Comparison of ENCODE assay signal across 10 cellular contexts in the genomic region with DNA sequence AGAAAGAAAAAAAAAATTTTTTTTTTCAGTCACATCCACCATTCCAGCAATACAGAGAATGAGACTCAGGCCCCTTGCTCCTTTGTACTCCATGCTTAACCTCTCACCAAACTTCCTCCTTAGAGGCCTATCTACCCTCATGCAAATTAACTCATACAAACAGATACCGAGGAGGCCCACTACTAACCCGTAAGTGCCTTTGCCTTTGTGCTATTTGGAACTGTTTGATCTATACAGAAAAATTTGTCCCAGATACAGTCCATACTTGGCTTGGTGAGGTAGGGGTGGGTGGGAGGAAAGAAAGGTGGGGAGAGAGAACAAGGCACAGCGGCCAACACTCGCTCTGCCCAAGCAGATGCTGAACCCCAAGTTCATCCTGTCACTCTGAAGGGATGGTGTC.
DNase-seq lines count a peak whose midpoint lies in the region; ATAC-seq and TF ChIP-seq lines count a peak whose summit lies in the region.
"Had no signal": no experiment of that assay in that cellular context is flagged by ENCODE, and none has a peak within 500 bp of the region (broad histone marks: within the 10 kb centered on the region; RNA-seq: fewer than 3 reads in every experiment).

No MANE protein-coding gene starts in this region.

- H3K4me1 ChIP-seq in HCT116 (ENCODE audit: control insufficient read depth in 1 of 2, insufficient read depth in 2 of 2, low read length in 2 of 2): peaks cover 77 to 93% of the 10 kb centered on the region in 2 experiments
- H3K4me1 ChIP-seq in mucosa of stomach (ENCODE audit: control insufficient read depth, insufficient read depth, low read length): peaks cover 53% of the 10 kb centered on the region
- peaks cover 16% of the 10 kb centered on the region for H3K4me1 ChIP-seq in vagina
- H3K4me1 ChIP-seq in prostate gland (replicated peaks): no peaks in the 10 kb centered on the region
- H3K4me1 ChIP-seq in heart left ventricle: peaks cover 0 to 39% (median 6%) of the 10 kb centered on the region in 12 donors

- TF ChIP-seq POLR2A in HCT116 (IDR thresholded peaks at IDR 0.05; ENCODE audit: borderline replicate concordance, extremely low read depth, insufficient read depth, insufficient read length): no peak
- TF ChIP-seq POLR2A in vagina (IDR thresholded peaks at IDR 0.05): no peak
- no peak for TF ChIP-seq POLR2A in prostate gland (IDR thresholded peaks at IDR 0.05)
- TF ChIP-seq POLR2A in heart left ventricle (IDR thresholded peaks at IDR 0.05): no peak

- H3K9me2 ChIP-seq in HCT116 (ENCODE audit: insufficient read depth): no peaks in the 10 kb centered on the region

- no peaks in the 10 kb centered on the region for H4K20me1 ChIP-seq in HCT116 (ENCODE audit: insufficient read depth)

- H3K9me3 ChIP-seq in HCT116 (ENCODE audit: control insufficient read depth in 1 of 2, insufficient read depth in 1 of 2, low read depth in 1 of 2, low read length in 2 of 2): no peaks in the 10 kb centered on the region
- H3K9me3 ChIP-seq in mucosa of stomach (ENCODE audit: control insufficient read depth, low read length): no peaks in the 10 kb centered on the region
- H3K9me3 ChIP-seq in vagina: no peaks in the 10 kb centered on the region
- H3K9me3 ChIP-seq in prostate gland: no peaks in the 10 kb centered on the region
- H3K9me3 ChIP-seq in heart left ventricle: no peaks in the 10 kb centered on the region

- POLR2A ChIA-PET in HCT116 (lab: Charles Lee): interaction anchor here (1.4 to 26.1 kb wide), 4 partner anchors 12 to 102 kb away, joined by 3 to 438 read pairs (median 96); a partner anchor contains a TSS

- TF ChIP-seq CTCF in HCT116 (IDR thresholded peaks at IDR 0.05 in 2 of 3, conservative IDR thresholded peaks at IDR 0.05 in 1 of 3; ENCODE audit: borderline replicate concordance in 1 of 3, insufficient read depth in 1 of 3, low read depth in 2 of 3, low read length in 2 of 3): no peak
- TF ChIP-seq CTCF in vagina (IDR thresholded peaks at IDR 0.05): no peak
- no peak for TF ChIP-seq CTCF in prostate gland (IDR thresholded peaks at IDR 0.05)
- TF ChIP-seq CTCF in heart left ventricle (IDR thresholded peaks at IDR 0.05): no peak

- H3K27me3 ChIP-seq in HCT116 (ENCODE audit: insufficient read depth, low read length) (no peaks in the 10 kb centered on the region), mucosa of stomach (ENCODE audit: control insufficient read depth, insufficient read depth, low read length) (no peaks in the 10 kb centered on the region), vagina (no peaks in the 10 kb centered on the region), prostate gland (replicated peaks; ENCODE audit: insufficient read depth) (no peaks in the 10 kb centered on the region), heart left ventricle (no peaks in the 10 kb centered on the region)

- no peak overlapping the region for H2AFZ ChIP-seq in HCT116 (ENCODE audit: low read depth, low read length, poor library complexity, severe bottlenecking)

- CTCF ChIA-PET in HCT116 (lab: Charles Lee): interaction anchor here (2.4 kb wide), 1 partner anchor 56 kb away, joined by 14 read pairs; no protein-coding TSS in a partner anchor

- H3K4me2 ChIP-seq in HCT116 (ENCODE audit: low read length): peak overlapping the region; percentile 72

- BruUV-seq in HCT116 (replicated peaks; lab: Mats Ljungman, UMichigan): TSS peak; percentile 68

- intact Hi-C loops in HCT116 (cut with micrococcal nuclease): loop anchor here (1.0 to 10.0 kb wide), 5 partner anchors 11 to 125 kb away; no protein-coding TSS in a partner anchor
- intact Hi-C loops in vagina (cut with DNase I): no loop called here
- intact Hi-C loops in prostate gland (cut with DNase I): no loop called here
- intact Hi-C loops in heart left ventricle (cut with DNase I): loop anchor here in 1 of 10 donors (10.0 kb wide), 1 partner anchor 495 kb away; no protein-coding TSS in a partner anchor

- H3K36me3 ChIP-seq in HCT116 (ENCODE audit: control insufficient read depth in 1 of 2, insufficient read depth in 2 of 2, low read length in 2 of 2): no peaks in the 10 kb centered on the region
- H3K36me3 ChIP-seq in mucosa of stomach (ENCODE audit: control insufficient read depth, insufficient read depth, low read length): no peaks in the 10 kb centered on the region
- H3K36me3 ChIP-seq in vagina: no peaks in the 10 kb centered on the region
- no peaks in the 10 kb centered on the region for H3K36me3 ChIP-seq in prostate gland
- no peaks in the 10 kb centered on the region for H3K36me3 ChIP-seq in heart left ventricle

- RAD21 ChIA-PET in HCT116 (lab: Charles Lee; ENCODE audit: low non-redundant PET in 1 of 2, low total read pairs in 2 of 2, uncharacterized antibody in 2 of 2, unreplicated experiment in 2 of 2): interaction anchor here in 1 of 2 experiments (0.9 kb wide), 1 partner anchor 11 kb away, joined by 3 read pairs; no protein-coding TSS in a partner anchor

- peak overlapping the region in 1 of 2 experiments; percentile 21; a peak in 2 of 4 replicates for H3K4me3 ChIP-seq in HCT116 (replicated peaks in 1 of 2; ENCODE audit: low read depth in 1 of 2, low read length in 2 of 2)
- no peak overlapping the region for H3K4me3 ChIP-seq in mucosa of stomach (ENCODE audit: low read length)
- H3K4me3 ChIP-seq in vagina: no peak overlapping the region
- no peak overlapping the region for H3K4me3 ChIP-seq in prostate gland
- H3K4me3 ChIP-seq in heart left ventricle: no peak overlapping the region

- peak overlapping the region; percentile 95 for H3K27ac ChIP-seq in HCT116 (ENCODE audit: low read depth, low read length)
- no peak overlapping the region for H3K27ac ChIP-seq in vagina
- no peak overlapping the region for H3K27ac ChIP-seq in prostate gland
- H3K27ac ChIP-seq in heart left ventricle: no peak overlapping the region

- ATAC-seq in GM18511 (IDR thresholded peaks at IDR 0.05; ENCODE audit: unreplicated experiment): peak; percentile 26
- no peak for ATAC-seq in HCT116
- ATAC-seq in heart left ventricle: no peak
- ATAC-seq: activated T-helper 17 cell treated with anti-CD3 and anti-CD28 coated beads, Interleukin-2, amount 50 U/mL, for 72 hours; natural killer cell had no signal

- DNase-seq in HCT116 (ENCODE audit: low read depth, low spot score) (no peak), NOMO-1 treated with dmso at 0.1 percent for 144 hours (lab: John Stamatoyannopoulos, UW; ENCODE audit: unreplicated experiment) (peak; percentile 19), SIG-M5 (lab: John Stamatoyannopoulos, UW) (no peak), vagina (ENCODE audit: extremely low spot score in 2 of 2) (no peak), prostate gland (ENCODE audit: low spot score) (no peak), heart left ventricle (no peak)
- DNase-seq: natural killer cell had no signal

- no peaks in the 10 kb centered on the region for H3K79me2 ChIP-seq in HCT116 (ENCODE audit: insufficient read depth, low read length)

- H3K9ac ChIP-seq in HCT116 (ENCODE audit: low read length): peak overlapping the region; percentile 69
- H3K9ac ChIP-seq in mucosa of stomach (ENCODE audit: low read length): peak overlapping the region; percentile 25

- 91% methylated on average over 4 of the region's 4 CpGs for WGBS in prostate gland
- WGBS in heart left ventricle, 4 donors: 88 to 94% (median 92%) methylated on average over 4 of the region's 4 CpGs

- no peak for TF ChIP-seq RAD21 in HCT116 (IDR thresholded peaks at IDR 0.05; ENCODE audit: low read depth)

TF ChIP-seq in HCT116, 20 proteins besides CTCF, POLR2A, EP300 and RAD21 (continues in another document):
- TF ChIP-seq ELF1 (IDR thresholded peaks at IDR 0.05; ENCODE audit: borderline replicate concordance, low read depth) (no peak), EZH2 (IDR thresholded peaks at IDR 0.05) (no peak), YY1 (IDR thresholded peaks at IDR 0.05; ENCODE audit: extremely low read depth, insufficient replicate concordance, low read depth, low read length) (no peak), ZFX (IDR thresholded peaks at IDR 0.05) (no peak), EZH2phosphoT487 (IDR thresholded peaks at IDR 0.05; ENCODE audit: borderline replicate concordance) (no peak), CEBPB (IDR thresholded peaks at IDR 0.05; ENCODE audit: low read depth) (no peak), SRF (IDR thresholded peaks at IDR 0.05; ENCODE audit: low read depth) (no peak), JUND (IDR thresholded peaks at IDR 0.05) (no peak), TCF7L2 (IDR thresholded peaks at IDR 0.05; ENCODE audit: borderline replicate concordance, extremely low read depth, insufficient read depth, insufficient read length) (no peak), EGR1 (IDR thresholded peaks at IDR 0.05; ENCODE audit: low read depth) (no peak), SP1 (IDR thresholded peaks at IDR 0.05; ENCODE audit: low read depth) (no peak), POLR2AphosphoS5 (IDR thresholded peaks at IDR 0.05; ENCODE audit: low read depth, low read length) (no peak), SIN3A (IDR thresholded peaks at IDR 0.05; ENCODE audit: low read depth) (no peak), CBX3 (IDR thresholded peaks at IDR 0.05; ENCODE audit: low read depth) (no peak), ZNF274 (IDR thresholded peaks at IDR 0.05; ENCODE audit: low read depth, low read length) (no peak)
- TF ChIP-seq, protein P1, sequence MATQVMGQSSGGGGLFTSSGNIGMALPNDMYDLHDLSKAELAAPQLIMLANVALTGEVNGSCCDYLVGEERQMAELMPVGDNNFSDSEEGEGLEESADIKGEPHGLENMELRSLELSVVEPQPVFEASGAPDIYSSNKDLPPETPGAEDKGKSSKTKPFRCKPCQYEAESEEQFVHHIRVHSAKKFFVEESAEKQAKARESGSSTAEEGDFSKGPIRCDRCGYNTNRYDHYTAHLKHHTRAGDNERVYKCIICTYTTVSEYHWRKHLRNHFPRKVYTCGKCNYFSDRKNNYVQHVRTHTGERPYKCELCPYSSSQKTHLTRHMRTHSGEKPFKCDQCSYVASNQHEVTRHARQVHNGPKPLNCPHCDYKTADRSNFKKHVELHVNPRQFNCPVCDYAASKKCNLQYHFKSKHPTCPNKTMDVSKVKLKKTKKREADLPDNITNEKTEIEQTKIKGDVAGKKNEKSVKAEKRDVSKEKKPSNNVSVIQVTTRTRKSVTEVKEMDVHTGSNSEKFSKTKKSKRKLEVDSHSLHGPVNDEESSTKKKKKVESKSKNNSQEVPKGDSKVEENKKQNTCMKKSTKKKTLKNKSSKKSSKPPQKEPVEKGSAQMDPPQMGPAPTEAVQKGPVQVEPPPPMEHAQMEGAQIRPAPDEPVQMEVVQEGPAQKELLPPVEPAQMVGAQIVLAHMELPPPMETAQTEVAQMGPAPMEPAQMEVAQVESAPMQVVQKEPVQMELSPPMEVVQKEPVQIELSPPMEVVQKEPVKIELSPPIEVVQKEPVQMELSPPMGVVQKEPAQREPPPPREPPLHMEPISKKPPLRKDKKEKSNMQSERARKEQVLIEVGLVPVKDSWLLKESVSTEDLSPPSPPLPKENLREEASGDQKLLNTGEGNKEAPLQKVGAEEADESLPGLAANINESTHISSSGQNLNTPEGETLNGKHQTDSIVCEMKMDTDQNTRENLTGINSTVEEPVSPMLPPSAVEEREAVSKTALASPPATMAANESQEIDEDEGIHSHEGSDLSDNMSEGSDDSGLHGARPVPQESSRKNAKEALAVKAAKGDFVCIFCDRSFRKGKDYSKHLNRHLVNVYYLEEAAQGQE (IDR thresholded peaks at IDR 0.05; ENCODE audit: low read depth): no peak
